Comparison of ENCODE assay signal across 10 cellular contexts in genomic region chr2:39476524-39476923, GRCh38. TPM values are rescaled to one million over a fixed set of nuclear protein-coding genes. Genes with fewer than 3 reads are reported as not detected.
DNase-seq lines count a peak whose midpoint lies in the region; ATAC-seq and TF ChIP-seq lines count a peak whose summit lies in the region.
"Had no signal": no experiment of that assay in that cellular context is flagged by ENCODE, and none has a peak within 500 bp of the region (broad histone marks: within the 10 kb centered on the region; RNA-seq: fewer than 3 reads in every experiment).

No MANE protein-coding gene starts in this region.

- H3K27me3 ChIP-seq in CD8-positive, alpha-beta T cell (ENCODE audit: insufficient read depth, low read length): no peaks in the 10 kb centered on the region
- no peaks in the 10 kb centered on the region for H3K27me3 ChIP-seq in CD4-positive, alpha-beta memory T cell (ENCODE audit: insufficient read depth, low read length)
- H3K27me3 ChIP-seq in WERI-Rb-1 (ENCODE audit: insufficient read depth, low read depth, severe bottlenecking): no peaks in the 10 kb centered on the region
- H3K27me3 ChIP-seq: dorsolateral prefrontal cortex had no signal

- no peak overlapping the region for H3K27ac ChIP-seq in CD8-positive, alpha-beta T cell (ENCODE audit: low read depth, low read length)
- no peak overlapping the region for H3K27ac ChIP-seq in CD4-positive, alpha-beta memory T cell (ENCODE audit: low read depth, low read length)
- no peak overlapping the region for H3K27ac ChIP-seq in WERI-Rb-1
- H3K27ac ChIP-seq: dorsolateral prefrontal cortex had no signal

- H3K27me3 Mint-ChIP-seq in CD8-positive, alpha-beta T cell (ENCODE audit: low read depth): no peaks in the 10 kb centered on the region
- no peaks in the 10 kb centered on the region for H3K27me3 Mint-ChIP-seq in CD4-positive, alpha-beta memory T cell

- H3K9me3 ChIP-seq in CD8-positive, alpha-beta T cell (ENCODE audit: low read length): no peaks in the 10 kb centered on the region
- H3K9me3 ChIP-seq in CD4-positive, alpha-beta memory T cell (ENCODE audit: control insufficient read depth in 1 of 2, low read length in 2 of 2): no peaks in the 10 kb centered on the region
- no peaks in the 10 kb centered on the region for H3K9me3 ChIP-seq in WERI-Rb-1 (ENCODE audit: severe bottlenecking)

- no peaks in the 10 kb centered on the region for H3K4me1 ChIP-seq in CD8-positive, alpha-beta T cell (ENCODE audit: insufficient read depth, low read length)
- H3K4me1 ChIP-seq in CD4-positive, alpha-beta memory T cell (ENCODE audit: insufficient read depth, low read length): no peaks in the 10 kb centered on the region

- H3K36me3 ChIP-seq in CD8-positive, alpha-beta T cell (ENCODE audit: insufficient read depth, low read length): no peaks in the 10 kb centered on the region
- no peaks in the 10 kb centered on the region for H3K36me3 ChIP-seq in CD4-positive, alpha-beta memory T cell (ENCODE audit: insufficient read depth, low read length)
- no peaks in the 10 kb centered on the region for H3K36me3 ChIP-seq in WERI-Rb-1

- no peaks in the 10 kb centered on the region for H3K4me1 Mint-ChIP-seq in CD8-positive, alpha-beta T cell (ENCODE audit: low read depth)
- peaks cover 0 to 1% (median 0%) of the 10 kb centered on the region in 4 donors for H3K4me1 Mint-ChIP-seq in CD4-positive, alpha-beta memory T cell

- POLR2A ChIA-PET in CD8-positive, alpha-beta T cell (lab: Charles Lee): no interaction called here
- POLR2A ChIA-PET in CD4-positive, alpha-beta memory T cell (lab: Charles Lee; ENCODE audit: partially characterized antibody): no interaction called here

- DNase-seq in CD8-positive, alpha-beta T cell: no peak
- DNase-seq in NAMALWA (ENCODE audit: low spot score) (peak; percentile 62), NCI-H1092 (lab: John Stamatoyannopoulos, UW) (no peak), WERI-Rb-1 (no peak), NCI-H2081 (lab: John Stamatoyannopoulos, UW) (no peak)
- no peak for DNase-seq in CD4-positive, alpha-beta memory T cell
- DNase-seq: dorsolateral prefrontal cortex, NCI-H146 had no signal

- H3K4me3 ChIP-seq in CD8-positive, alpha-beta T cell (ENCODE audit: low read depth, low read length): no peak overlapping the region
- H3K4me3 ChIP-seq in CD4-positive, alpha-beta memory T cell (ENCODE audit: low read length in 2 of 2): no peak overlapping the region
- no peak overlapping the region for H3K4me3 ChIP-seq in WERI-Rb-1 (ENCODE audit: low read depth, low read length)
- H3K4me3 ChIP-seq: dorsolateral prefrontal cortex had no signal

- CTCF ChIA-PET in CD8-positive, alpha-beta T cell (lab: Charles Lee): interaction anchor here (1.4 kb wide), 1 partner anchor 23 kb away, joined by 3 read pairs; no protein-coding TSS in a partner anchor
- CTCF ChIA-PET in CD4-positive, alpha-beta memory T cell (lab: Charles Lee; ENCODE audit: partially characterized antibody): no interaction called here

- no peak for ATAC-seq in CD8-positive, alpha-beta T cell
- peak; percentile 77 for ATAC-seq in GM19372 (IDR thresholded peaks at IDR 0.05; ENCODE audit: low read depth, unreplicated experiment)
- ATAC-seq in HG02970 (IDR thresholded peaks at IDR 0.05; ENCODE audit: low FRiP score, unreplicated experiment): peak; percentile 53

- intact Hi-C loops in CD8-positive, alpha-beta T cell (cut with DNase I, micrococcal nuclease): no loop called here
- intact Hi-C loops in CD4-positive, alpha-beta memory T cell (cut with micrococcal nuclease): no loop called here

- H3K4me3 Mint-ChIP-seq in CD8-positive, alpha-beta T cell: no peak overlapping the region
- H3K4me3 Mint-ChIP-seq in CD4-positive, alpha-beta memory T cell: no peak overlapping the region

- H3K9me3 Mint-ChIP-seq in CD8-positive, alpha-beta T cell: peaks cover 7% of the 10 kb centered on the region
- peaks cover 0 to 2% (median 0%) of the 10 kb centered on the region in 8 donors for H3K9me3 Mint-ChIP-seq in CD4-positive, alpha-beta memory T cell

- H3K27ac Mint-ChIP-seq in CD8-positive, alpha-beta T cell: peak overlapping the region; percentile 12
- peak overlapping the region in 1 of 7 donors; percentile 57 for H3K27ac Mint-ChIP-seq in CD4-positive, alpha-beta memory T cell

- peaks cover 33% of the 10 kb centered on the region for H3K36me3 Mint-ChIP-seq in CD8-positive, alpha-beta T cell
- peaks cover 7 to 25% of the 10 kb centered on the region in 2 donors for H3K36me3 Mint-ChIP-seq in CD4-positive, alpha-beta memory T cell

- TF ChIP-seq CTCF in CD8-positive, alpha-beta T cell (IDR thresholded peaks at IDR 0.05): no peak
- TF ChIP-seq CTCF in WERI-Rb-1 (IDR thresholded peaks at IDR 0.05; ENCODE audit: low read depth, low read length): no peak

RNA-seq across cellular contexts. Expression of gene MAP4K3, which starts 39.4 kb away (rescaled TPM):
- total RNA-seq in CD8-positive, alpha-beta T cell: 10 to 100 TPM; 15.0 to 19.8 TPM
- 10 to 100 TPM; 16.1 to 18.1 TPM for total RNA-seq in CD4-positive, alpha-beta memory T cell
- polyA plus RNA-seq in CD4-positive, alpha-beta memory T cell: 1 to 10 TPM; 1.7 to 2.6 TPM
